20 cellular contexts compared by ENCODE assay signal in the genomic region with DNA sequence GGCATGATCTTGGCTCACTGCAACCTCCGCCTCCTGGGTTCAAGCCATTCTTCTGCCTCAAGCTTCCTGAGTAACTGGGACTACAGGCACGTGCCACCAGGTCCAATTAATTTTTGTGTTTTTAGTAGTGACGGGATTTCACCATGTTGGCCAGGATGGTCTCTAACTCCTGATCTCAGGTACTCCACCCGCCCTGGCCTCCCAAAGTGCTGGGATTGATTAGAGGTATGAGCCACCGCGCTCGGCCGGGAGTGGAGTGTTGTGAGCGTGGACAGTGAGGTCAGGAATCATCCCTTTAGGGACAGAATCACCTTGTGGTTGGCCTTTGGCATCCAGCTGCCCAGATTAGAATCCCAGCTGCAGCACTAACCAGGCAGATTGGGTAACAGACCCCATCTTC. TPM values are rescaled to one million over a fixed set of nuclear protein-coding genes. Genes with fewer than 3 reads are reported as not detected.
A peak's percentile ranks its signal among the peaks of the same experiment; 100 is the strongest.
DNase-seq lines count a peak whose midpoint lies in the region; ATAC-seq and TF ChIP-seq lines count a peak whose summit lies in the region.
"Had no signal": no experiment of that assay in that cellular context is flagged by ENCODE, and none has a peak within 500 bp of the region (broad histone marks: within the 10 kb centered on the region; RNA-seq: fewer than 3 reads in every experiment).

No MANE protein-coding gene starts in this region.

- H3K36me3 ChIP-seq in neural progenitor cell: no peaks in the 10 kb centered on the region

- no peak overlapping the region for H2BK20ac ChIP-seq in H9 (ENCODE audit: low read depth, low read length, poor library complexity, severe bottlenecking)

- no peak overlapping the region for H4K5ac ChIP-seq in H9 (ENCODE audit: insufficient read length, low read depth, low read length)

- H3K9ac ChIP-seq in H9 (ENCODE audit: extremely low read depth, insufficient read length, low read length) (no peak overlapping the region), neural progenitor cell (no peak overlapping the region)

- H2BK12ac ChIP-seq in H9 (ENCODE audit: insufficient read length, low read depth, low read length): no peak overlapping the region

- H3F3A ChIP-seq in neural progenitor cell (ENCODE audit: low read depth): peaks cover 34% of the 10 kb centered on the region

- no peaks in the 10 kb centered on the region for H3K23me2 ChIP-seq in H9 (ENCODE audit: insufficient read length, low read depth, low read length, poor library complexity, severe bottlenecking)

- no peaks in the 10 kb centered on the region for H3K9me3 ChIP-seq in H9 (ENCODE audit: control insufficient read depth, low read depth, low read length)
- no peaks in the 10 kb centered on the region for H3K9me3 ChIP-seq in neural progenitor cell (ENCODE audit: low read depth)
- H3K9me3 ChIP-seq: MG63 had no signal

- H2AFZ ChIP-seq in H9 (ENCODE audit: low read length) (no peak overlapping the region), neural progenitor cell (replicated peaks) (no peak overlapping the region)

- H3K27me3 Mint-ChIP-seq in activated naive CD8-positive, alpha-beta T cell treated with anti-CD3 and anti-CD28 coated beads for 36 hours: no peaks in the 10 kb centered on the region
- H3K27me3 Mint-ChIP-seq in activated naive CD8-positive, alpha-beta T cell treated with anti-CD3 and anti-CD28 coated beads, Interleukin-2, amount 50 U/mL, for 24 hours: no peaks in the 10 kb centered on the region
- H3K27me3 Mint-ChIP-seq in H9 (ENCODE audit: low read depth) (no peaks in the 10 kb centered on the region), neural progenitor cell (ENCODE audit: insufficient read depth, low read depth) (peaks cover 4% of the 10 kb centered on the region)
- H3K27me3 Mint-ChIP-seq in effector memory CD8-positive, alpha-beta T cell: no peaks in the 10 kb centered on the region

- H3K79me2 ChIP-seq in H9 (ENCODE audit: insufficient read depth, low read length) (no peaks in the 10 kb centered on the region), neural progenitor cell (ENCODE audit: low read depth) (no peaks in the 10 kb centered on the region)

- H3K27ac Mint-ChIP-seq in activated naive CD8-positive, alpha-beta T cell treated with anti-CD3 and anti-CD28 coated beads for 36 hours: peak overlapping the region; percentile 28
- H3K27ac Mint-ChIP-seq in activated naive CD8-positive, alpha-beta T cell treated with anti-CD3 and anti-CD28 coated beads, Interleukin-2, amount 50 U/mL, for 24 hours: no peak overlapping the region
- H3K27ac Mint-ChIP-seq in H9 (peak overlapping the region in 2 of 3 experiments; percentile 59; a peak in 2 of 7 replicates), neural progenitor cell (no peak overlapping the region)
- peak overlapping the region; percentile 3 to 65 for H3K27ac Mint-ChIP-seq in effector memory CD8-positive, alpha-beta T cell

- in situ Hi-C loops in G401 (cut with HindIII; ENCODE audit: low sequenced_read_pairs): no loop called here

- no peak overlapping the region for H2BK120ac ChIP-seq in H9 (ENCODE audit: low read depth, low read length, poor library complexity, severe bottlenecking)

- H3K36me3 Mint-ChIP-seq in activated naive CD8-positive, alpha-beta T cell treated with anti-CD3 and anti-CD28 coated beads for 36 hours: peaks cover 6% of the 10 kb centered on the region
- H3K36me3 Mint-ChIP-seq in activated naive CD8-positive, alpha-beta T cell treated with anti-CD3 and anti-CD28 coated beads, Interleukin-2, amount 50 U/mL, for 24 hours (ENCODE audit: low read depth): peaks cover 5% of the 10 kb centered on the region
- H3K36me3 Mint-ChIP-seq in H9 (ENCODE audit: insufficient read depth in 1 of 3, low read depth in 3 of 3) (peaks cover 10 to 34% (median 32%) of the 10 kb centered on the region in 3 experiments), neural progenitor cell (peaks cover 11% of the 10 kb centered on the region)
- H3K36me3 Mint-ChIP-seq in effector memory CD8-positive, alpha-beta T cell (ENCODE audit: insufficient read depth): peaks cover 22% of the 10 kb centered on the region

- TF ChIP-seq CTCF in H9 (conservative IDR thresholded peaks at IDR 0.05) (no peak), neural progenitor cell (IDR thresholded peaks at IDR 0.05) (no peak)

- H4K91ac ChIP-seq in H9 (ENCODE audit: insufficient read length, low read depth, low read length): no peak overlapping the region

- H3K4me1 ChIP-seq in H9 (ENCODE audit: insufficient read depth, low read length) (no peaks in the 10 kb centered on the region), neural progenitor cell (no peaks in the 10 kb centered on the region)

- H3K4me2 ChIP-seq in H9 (ENCODE audit: insufficient read depth, insufficient read length, low read length) (no peak overlapping the region), neural progenitor cell (no peak overlapping the region)

- no peak overlapping the region for H3K4me3 ChIP-seq in neural progenitor cell
- H3K4me3 ChIP-seq: MG63 had no signal

- no peaks in the 10 kb centered on the region for H3K79me1 ChIP-seq in H9 (ENCODE audit: insufficient read depth, low read depth, low read length, poor library complexity, severe bottlenecking)

- H3K27me3 ChIP-seq in H9 (ENCODE audit: insufficient read depth, low read length) (no peaks in the 10 kb centered on the region), neural progenitor cell (no peaks in the 10 kb centered on the region)
- H3K27me3 ChIP-seq: MG63 had no signal

- DNase-seq in activated naive CD8-positive, alpha-beta T cell treated with anti-CD3 and anti-CD28 coated beads for 36 hours: no peak
- no peak for DNase-seq in activated naive CD8-positive, alpha-beta T cell treated with anti-CD3 and anti-CD28 coated beads, Interleukin-2, amount 50 U/mL, for 24 hours
- no peak for DNase-seq in H9
- no peak for DNase-seq in effector memory CD8-positive, alpha-beta T cell
- DNase-seq in neural progenitor cell (ENCODE audit: low spot score): no peak
- DNase-seq in G401 (ENCODE audit: low spot score): no peak
- no peak for DNase-seq in DMS 273 treated with DMSO at 0.1 percent for 48 hours (lab: John Stamatoyannopoulos, UW)
- no peak for DNase-seq in stimulated activated CD4-positive, alpha-beta T cell treated with anti-CD3 and anti-CD28 coated beads, Interleukin-15, amount 100 ng/mL, for 24 hours
- DNase-seq: COR-L47, GF-D8, HCEC 1CT, Kasumi-1, MG63, NCI-H1048, NCI-H1436, NCI-H2081, NCI-H510A treated with DMSO at 0.1 percent for 48 hours, NCI-H774, Right ventricle myocardium superior had no signal

- no peak overlapping the region for H3K4ac ChIP-seq in H9 (ENCODE audit: low read depth, low read length)

- whole genome bisulfite sequencing in H9 (ENCODE audit: extremely low coverage, insufficient read length, low lambda C conversion rate): no CpG with 5 or more reads among the region's 9 CpGs

- H3K9me3 Mint-ChIP-seq in activated naive CD8-positive, alpha-beta T cell treated with anti-CD3 and anti-CD28 coated beads for 36 hours: no peaks in the 10 kb centered on the region
- no peaks in the 10 kb centered on the region for H3K9me3 Mint-ChIP-seq in activated naive CD8-positive, alpha-beta T cell treated with anti-CD3 and anti-CD28 coated beads, Interleukin-2, amount 50 U/mL, for 24 hours
- no peaks in the 10 kb centered on the region for H3K9me3 Mint-ChIP-seq in H9
- H3K9me3 Mint-ChIP-seq in effector memory CD8-positive, alpha-beta T cell: no peaks in the 10 kb centered on the region
- no peaks in the 10 kb centered on the region for H3K9me3 Mint-ChIP-seq in neural progenitor cell

- H3K14ac ChIP-seq in H9 (ENCODE audit: insufficient read depth, low read length): no peak overlapping the region

- H2BK15ac ChIP-seq in H9 (ENCODE audit: low read depth, low read length): no peak overlapping the region

- H3K23ac ChIP-seq in H9 (ENCODE audit: insufficient read length, low read depth, low read length): no peak overlapping the region

- no peak overlapping the region for H3K27ac ChIP-seq in H9 (ENCODE audit: insufficient read length, low read depth, low read length)
- H3K27ac ChIP-seq in neural progenitor cell: no peak overlapping the region
- H3K27ac ChIP-seq: 22Rv1 had no signal

- H4K20me1 ChIP-seq in H9 (ENCODE audit: control insufficient read depth, insufficient read depth, insufficient read length) (peaks cover 2% of the 10 kb centered on the region), neural progenitor cell (ENCODE audit: low read depth) (peaks cover 1% of the 10 kb centered on the region)

- no peaks in the 10 kb centered on the region for H3K4me1 Mint-ChIP-seq in activated naive CD8-positive, alpha-beta T cell treated with anti-CD3 and anti-CD28 coated beads for 36 hours
- no peaks in the 10 kb centered on the region for H3K4me1 Mint-ChIP-seq in activated naive CD8-positive, alpha-beta T cell treated with anti-CD3 and anti-CD28 coated beads, Interleukin-2, amount 50 U/mL, for 24 hours
- H3K4me1 Mint-ChIP-seq in H9 (peaks cover 5 to 7% of the 10 kb centered on the region in 2 experiments), neural progenitor cell (peaks cover 7% of the 10 kb centered on the region)
- H3K4me1 Mint-ChIP-seq in effector memory CD8-positive, alpha-beta T cell (ENCODE audit: low read depth in 2 of 2): no peaks in the 10 kb centered on the region

- H3K56ac ChIP-seq in H9 (ENCODE audit: insufficient read length, low read depth, low read length): no peak overlapping the region

- H2AK5ac ChIP-seq in H9 (ENCODE audit: insufficient read length, low read length): no peak overlapping the region

- H3K18ac ChIP-seq in H9 (ENCODE audit: insufficient read length, low read depth, low read length): no peak overlapping the region

- H2BK5ac ChIP-seq in H9 (ENCODE audit: insufficient read length, low read length): no peak overlapping the region

- no peak for ATAC-seq in activated naive CD8-positive, alpha-beta T cell treated with anti-CD3 and anti-CD28 coated beads, Interleukin-2, amount 50 U/mL, for 24 hours
- ATAC-seq in effector memory CD8-positive, alpha-beta T cell (replicated peaks): no peak

- H3K4me3 Mint-ChIP-seq in activated naive CD8-positive, alpha-beta T cell treated with anti-CD3 and anti-CD28 coated beads for 36 hours: no peak overlapping the region
- H3K4me3 Mint-ChIP-seq in activated naive CD8-positive, alpha-beta T cell treated with anti-CD3 and anti-CD28 coated beads, Interleukin-2, amount 50 U/mL, for 24 hours: no peak overlapping the region
- H3K4me3 Mint-ChIP-seq in H9 (no peak overlapping the region), neural progenitor cell (peak overlapping the region; percentile 49)
- H3K4me3 Mint-ChIP-seq in effector memory CD8-positive, alpha-beta T cell: no peak overlapping the region

- H3T11ph ChIP-seq in H9 (ENCODE audit: low read length): no peak overlapping the region

- no peak overlapping the region for H4K8ac ChIP-seq in H9 (replicated peaks; ENCODE audit: insufficient read length, low read depth, low read length)

RNA-seq across cellular contexts. Expression of a gene that starts 10.3 kb away (rescaled TPM):
- 1 to 10 TPM; 4.4 to 5.0 TPM for total RNA-seq in activated naive CD8-positive, alpha-beta T cell treated with anti-CD3 and anti-CD28 coated beads for 36 hours
- 8.3 and 9.9 TPM in 2 replicates for total RNA-seq in H9 (2021)
- 9.6 and 15.2 TPM in 2 replicates for total RNA-seq in neural progenitor cell (ENCODE audit: low replicate concordance)
- 116 and 140 TPM in 2 replicates for total RNA-seq in G401 (2014; rRNA removed; shearing (Covaris generic))

RNA-seq across cellular contexts. Expression of a gene that starts 12.3 kb away (rescaled TPM):
- total RNA-seq in activated naive CD8-positive, alpha-beta T cell treated with anti-CD3 and anti-CD28 coated beads for 36 hours: 10 to 100 TPM; 58.9 to 62.2 TPM
- total RNA-seq in H9 (2021) (85.3 and 86.4 TPM in 2 replicates), neural progenitor cell (ENCODE audit: low replicate concordance) (8.7 and 27.5 TPM in 2 replicates)
- 22.3 and 25.2 TPM in 2 replicates for total RNA-seq in G401 (2014; rRNA removed; shearing (Covaris generic))

RNA-seq across cellular contexts. Expression of a gene that starts 36.0 kb away (rescaled TPM):
- 100 to 1,000 TPM in 1 of 2 experiments, 10 to 100 TPM in 1; 94.5 to 105 TPM for total RNA-seq in activated naive CD8-positive, alpha-beta T cell treated with anti-CD3 and anti-CD28 coated beads for 36 hours
- 185 and 205 TPM in 2 replicates for total RNA-seq in H9 (2021)
- total RNA-seq in neural progenitor cell (ENCODE audit: low replicate concordance): 29.5 and 65.1 TPM in 2 replicates
- 56.7 and 59.6 TPM in 2 replicates for total RNA-seq in G401 (2014; rRNA removed; shearing (Covaris generic))

RNA-seq across cellular contexts. Expression of a gene that starts 36.1 kb away (rescaled TPM):
- total RNA-seq in activated naive CD8-positive, alpha-beta T cell treated with anti-CD3 and anti-CD28 coated beads for 36 hours: 10 to 100 TPM; 74.1 to 81.9 TPM
- 145 and 154 TPM in 2 replicates for total RNA-seq in H9 (2021)
- total RNA-seq in neural progenitor cell (ENCODE audit: low replicate concordance): 6.1 and 41.8 TPM in 2 replicates
- 8.1 and 13.9 TPM in 2 replicates for total RNA-seq in G401 (2014; rRNA removed; shearing (Covaris generic))

RNA-seq across cellular contexts. Expression of a gene that starts 38.7 kb away (rescaled TPM):
- 10 to 100 TPM; 16.0 to 17.8 TPM for total RNA-seq in activated naive CD8-positive, alpha-beta T cell treated with anti-CD3 and anti-CD28 coated beads for 36 hours
- total RNA-seq in H9 (2021) (64.2 and 65.9 TPM in 2 replicates), neural progenitor cell (ENCODE audit: low replicate concordance) (3.2 and 9.0 TPM in 2 replicates)
- 0.49 and 3.0 TPM in 2 replicates for total RNA-seq in G401 (2014; rRNA removed; shearing (Covaris generic))

Comparison
In these comparisons a context has a peak if more than half of its experiments do, and no peak if none do; other contexts are left out.
1. H3K27ac Mint-ChIP-seq: peak in activated naive CD8-positive, alpha-beta T cell treated with anti-CD3 and anti-CD28 coated beads for 36 hours (single experiment), H9 (2 of 3) and effector memory CD8-positive, alpha-beta T cell (2 of 2); none in activated naive CD8-positive, alpha-beta T cell treated with anti-CD3 and anti-CD28 coated beads, Interleukin-2, amount 50 U/mL, for 24 hours (single experiment) and neural progenitor cell (single experiment).